18 cellular contexts compared by ENCODE assay signal in genomic region chr1:219427989-219428388, GRCh38.
A peak's percentile ranks its signal among the peaks of the same experiment; 100 is the strongest.
DNase-seq lines count a peak whose midpoint lies in the region; ATAC-seq and TF ChIP-seq lines count a peak whose summit lies in the region.
"Had no signal": no experiment of that assay in that cellular context is flagged by ENCODE, and none has a peak within 500 bp of the region (broad histone marks: within the 10 kb centered on the region; RNA-seq: fewer than 3 reads in every experiment).

No MANE protein-coding gene starts in this region.

- no peaks in the 10 kb centered on the region for H3K36me3 Mint-ChIP-seq in naive thymus-derived CD4-positive, alpha-beta T cell
- H3K36me3 Mint-ChIP-seq: CD4-positive, CD25-positive, alpha-beta regulatory T cell had no signal

- intact Hi-C loops in A673 (cut with micrococcal nuclease; ENCODE audit: unreplicated experiment) (no loop called here), ovary (cut with DNase I) (no loop called here)
- intact Hi-C loops in naive thymus-derived CD4-positive, alpha-beta T cell (cut with micrococcal nuclease): no loop called here

- H3K9me3 ChIP-seq in A673 (ENCODE audit: low read depth, low read length, poor library complexity, severe bottlenecking) (no peaks in the 10 kb centered on the region), SK-N-SH (no peaks in the 10 kb centered on the region), ovary (no peaks in the 10 kb centered on the region)
- no peaks in the 10 kb centered on the region for H3K9me3 ChIP-seq in naive thymus-derived CD4-positive, alpha-beta T cell (ENCODE audit: control insufficient read depth in 2 of 3, low read length in 3 of 3)
- H3K9me3 ChIP-seq: HAP-1 had no signal

- POLR2A ChIA-PET in A673 (lab: Charles Lee; ENCODE audit: low non-redundant PET) (no interaction called here), SK-N-SH (lab: Yijun Ruan, JAX) (no interaction called here)
- POLR2A ChIA-PET in naive thymus-derived CD4-positive, alpha-beta T cell (lab: Charles Lee): no interaction called here

- BruUV-seq in A673 (replicated peaks; lab: Mats Ljungman, UMichigan): no TSS peak

- no peaks in the 10 kb centered on the region for H3K4me1 Mint-ChIP-seq in naive thymus-derived CD4-positive, alpha-beta T cell
- H3K4me1 Mint-ChIP-seq: CD4-positive, CD25-positive, alpha-beta regulatory T cell had no signal

- peak overlapping the region; percentile 53; the same call in 1 of the 2 replicates for H2AFZ ChIP-seq in SK-N-SH (ENCODE audit: low read depth)

- no peak overlapping the region for H3K27ac Mint-ChIP-seq in naive thymus-derived CD4-positive, alpha-beta T cell
- H3K27ac Mint-ChIP-seq: CD4-positive, CD25-positive, alpha-beta regulatory T cell had no signal

- CTCF ChIA-PET in A673 (lab: Charles Lee): no interaction called here
- CTCF ChIA-PET in SK-N-SH (lab: Yijun Ruan, JAX): interaction anchor here (1.0 to 1.2 kb wide), 2 partner anchors 384 to 1129 kb away, joined by 3 read pairs; no protein-coding TSS in a partner anchor
- CTCF ChIA-PET in naive thymus-derived CD4-positive, alpha-beta T cell (lab: Charles Lee): no interaction called here

- no peak overlapping the region for H3K9ac ChIP-seq in SK-N-SH

- no peak for TF ChIP-seq RAD21 in SK-N-SH (IDR thresholded peaks at IDR 0.05; ENCODE audit: low read length)

- TF ChIP-seq EP300 in SK-N-SH (IDR thresholded peaks at IDR 0.05; ENCODE audit: borderline replicate concordance in 1 of 2, low read depth in 1 of 2, low read length in 1 of 2): peak in 1 of 2 experiments; percentile 93; a peak in 2 of 4 replicates
- no peak for TF ChIP-seq EP300 in ovary (IDR thresholded peaks at IDR 0.05)

- H3K9me3 Mint-ChIP-seq in naive thymus-derived CD4-positive, alpha-beta T cell: peaks cover 0 to 5% (median 0%) of the 10 kb centered on the region in 11 donors

- TF ChIP-seq CTCF in A673 (conservative IDR thresholded peaks at IDR 0.05; ENCODE audit: low read depth, low read length): no peak
- TF ChIP-seq CTCF in SK-N-SH (IDR thresholded peaks at IDR 0.05): no peak
- TF ChIP-seq CTCF in ovary (IDR thresholded peaks at IDR 0.05): no peak

- H4K20me1 ChIP-seq in SK-N-SH (ENCODE audit: insufficient read depth): no peaks in the 10 kb centered on the region

- H3K4me3 ChIP-seq in A673 (ENCODE audit: low read depth, low read length, poor library complexity, severe bottlenecking): no peak overlapping the region
- H3K4me3 ChIP-seq in SK-N-SH (ENCODE audit: low read depth in 2 of 2, low read length in 1 of 2): no peak overlapping the region
- H3K4me3 ChIP-seq in ovary: no peak overlapping the region
- no peak overlapping the region for H3K4me3 ChIP-seq in naive thymus-derived CD4-positive, alpha-beta T cell (ENCODE audit: low read length)
- H3K4me3 ChIP-seq: HAP-1 had no signal

- no peaks in the 10 kb centered on the region for H3K79me2 ChIP-seq in SK-N-SH (ENCODE audit: insufficient read depth)

- no peaks in the 10 kb centered on the region for H3K9me2 ChIP-seq in SK-N-SH

- peak; percentile 12 for DNase-seq in A673 (ENCODE audit: low spot score)
- peak; percentile 29 for DNase-seq in GM04504 (ENCODE audit: low read depth)
- no peak for DNase-seq in SK-N-SH
- peak; percentile 24 for DNase-seq in fibroblast of gingiva (ENCODE audit: low read depth)
- no peak for DNase-seq in ovary
- no peak for DNase-seq in retina
- DNase-seq in naive thymus-derived CD4-positive, alpha-beta T cell: no peak
- DNase-seq: 8988T; AML-193; CD4-positive, CD25-positive, alpha-beta regulatory T cell; KG1; NCI-H1092 treated with DMSO at 0.1 percent for 48 hours; NCI-H1694 treated with DMSO at 0.1 percent for 48 hours; NCI-H446; NCI-H748 treated with DMSO at 0.1 percent for 48 hours had no signal

- H3K4me1 ChIP-seq in A673 (ENCODE audit: insufficient read depth, low read length, poor library complexity, severe bottlenecking) (no peaks in the 10 kb centered on the region), SK-N-SH (ENCODE audit: control insufficient read depth in 1 of 2, insufficient read depth in 2 of 2, low read depth in 1 of 2, low read length in 1 of 2) (0 out of 4 replicates have a peak, but pooled peaks cover 0 to 12% of the 10 kb centered on the region in 2 experiments), ovary (ENCODE audit: insufficient read depth) (peaks cover 3% of the 10 kb centered on the region)
- H3K4me1 ChIP-seq in naive thymus-derived CD4-positive, alpha-beta T cell (ENCODE audit: control insufficient read depth in 2 of 2, insufficient read depth in 2 of 2, low read length in 2 of 2): no peaks in the 10 kb centered on the region

- H3K4me2 ChIP-seq in SK-N-SH: no peak overlapping the region

- H3K27me3 ChIP-seq in A673 (replicated peaks; ENCODE audit: insufficient read depth, low read depth, low read length, poor library complexity) (peaks cover 21% of the 10 kb centered on the region), SK-N-SH (ENCODE audit: insufficient read depth) (no peaks in the 10 kb centered on the region), ovary (no peaks in the 10 kb centered on the region)
- H3K27me3 ChIP-seq in naive thymus-derived CD4-positive, alpha-beta T cell (ENCODE audit: control insufficient read depth in 2 of 2, insufficient read depth in 2 of 2, low read length in 2 of 2): no peaks in the 10 kb centered on the region

- no peak for TF ChIP-seq POLR2A in ovary (IDR thresholded peaks at IDR 0.05)

- no peak overlapping the region for H3K27ac ChIP-seq in A673 (ENCODE audit: low read depth, low read length, poor library complexity, severe bottlenecking)
- H3K27ac ChIP-seq in SK-N-SH (ENCODE audit: low read depth in 2 of 2, low read length in 1 of 2): peak overlapping the region in 1 of 2 experiments; percentile 87; a peak in 2 of 4 replicates
- H3K27ac ChIP-seq in ovary: no peak overlapping the region
- no peak overlapping the region for H3K27ac ChIP-seq in naive thymus-derived CD4-positive, alpha-beta T cell (ENCODE audit: low read depth, low read length)

- H3F3A ChIP-seq in SK-N-SH (replicated peaks; ENCODE audit: insufficient read depth): peaks cover 16% of the 10 kb centered on the region

- ATAC-seq in GM21529 (IDR thresholded peaks at IDR 0.05; ENCODE audit: unreplicated experiment): no peak
- ATAC-seq in naive thymus-derived CD4-positive, alpha-beta T cell: no peak
- ATAC-seq: Right ventricle myocardium inferior had no signal

- peaks cover 0 to 14% (median 0%) of the 10 kb centered on the region in 5 donors for H3K27me3 Mint-ChIP-seq in naive thymus-derived CD4-positive, alpha-beta T cell
- H3K27me3 Mint-ChIP-seq: CD4-positive, CD25-positive, alpha-beta regulatory T cell had no signal

- no peak overlapping the region for H3K4me3 Mint-ChIP-seq in naive thymus-derived CD4-positive, alpha-beta T cell
- H3K4me3 Mint-ChIP-seq: CD4-positive, CD25-positive, alpha-beta regulatory T cell had no signal

- no peaks in the 10 kb centered on the region for H3K36me3 ChIP-seq in A673 (ENCODE audit: insufficient read depth, low read length, poor library complexity, severe bottlenecking)
- H3K36me3 ChIP-seq in SK-N-SH (replicated peaks in 1 of 2; ENCODE audit: control insufficient read depth in 1 of 2, insufficient read depth in 2 of 2, low read length in 1 of 2): no peaks in the 10 kb centered on the region
- H3K36me3 ChIP-seq in ovary: no peaks in the 10 kb centered on the region
- no peaks in the 10 kb centered on the region for H3K36me3 ChIP-seq in naive thymus-derived CD4-positive, alpha-beta T cell (ENCODE audit: control insufficient read depth in 2 of 3, insufficient read depth in 3 of 3, low read length in 3 of 3)
- H3K36me3 ChIP-seq: HAP-1 had no signal

- WGBS in SK-N-SH (ENCODE audit: low lambda C conversion rate): 47% methylated on average over 2 of the region's 2 CpGs
- 44 to 59% (median 46%) methylated on average over 2 of the region's 2 CpGs for WGBS in ovary, 3 donors

TF ChIP-seq in SK-N-SH, 30 proteins besides CTCF, POLR2A, EP300 and RAD21 (continues in another document):
- TF ChIP-seq JUND (IDR thresholded peaks at IDR 0.05) (peak; percentile 81), EZH2phosphoT487 (IDR thresholded peaks at IDR 0.05; ENCODE audit: borderline replicate concordance, low read depth) (no peak), FOSL2 (IDR thresholded peaks at IDR 0.05; ENCODE audit: borderline replicate concordance, low read depth) (peak; percentile 46; the same call in 1 of the 2 replicates), YY1 (IDR thresholded peaks at IDR 0.05; ENCODE audit: low read depth) (peak; percentile 66; the same call in 1 of the 2 replicates), REST (IDR thresholded peaks at IDR 0.05; ENCODE audit: low read depth, low read length) (0 out of 2 replicates have a peak, but pooled peaks have one; percentile 9), MEF2A (IDR thresholded peaks at IDR 0.05; ENCODE audit: borderline replicate concordance, low read depth) (peak; percentile 51; the same call in 1 of the 2 replicates), TEAD4 (IDR thresholded peaks at IDR 0.05; ENCODE audit: borderline replicate concordance, insufficient read depth) (peak; percentile 77; the same call in 1 of the 2 replicates), POLR2AphosphoS5 (IDR thresholded peaks at IDR 0.05; ENCODE audit: low read depth, low read length) (peak; percentile 53; the same call in 1 of the 2 replicates)

Comparison
In these comparisons a context has a peak if more than half of its experiments do, and no peak if none do; other contexts are left out.
1. DNase-seq: peak in A673 (single experiment), GM04504 (single experiment) and fibroblast of gingiva (single experiment); none in SK-N-SH (single experiment), ovary (0 of 5), retina (single experiment) and naive thymus-derived CD4-positive, alpha-beta T cell (0 of 9).